In the genomic region with DNA sequence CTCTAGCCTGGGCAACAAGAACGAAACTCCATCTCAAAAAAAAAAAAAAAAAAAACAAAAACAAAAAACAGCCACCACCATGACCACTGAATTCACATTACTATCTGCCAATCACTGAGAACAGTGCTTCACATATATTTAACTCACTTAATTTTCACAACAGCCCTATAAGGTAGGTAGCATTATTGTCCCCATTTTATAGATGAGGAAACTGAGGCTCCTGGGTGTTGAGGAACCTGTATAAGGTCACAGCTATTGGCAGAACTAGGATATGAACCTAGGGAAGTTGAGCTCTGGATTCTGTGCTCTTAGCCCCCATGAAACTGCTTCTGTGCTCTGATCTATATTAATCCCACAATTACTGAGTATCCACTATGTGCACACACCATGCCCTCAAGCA, we compare ENCODE assay signal across 16 cellular contexts.
DNase-seq lines count a peak whose midpoint lies in the region; ATAC-seq and TF ChIP-seq lines count a peak whose summit lies in the region.
"Had no signal": no experiment of that assay in that cellular context is flagged by ENCODE, and none has a peak within 500 bp of the region (broad histone marks: within the 10 kb centered on the region; RNA-seq: fewer than 3 reads in every experiment).

No MANE protein-coding gene starts in this region.

- peaks cover 28 to 32% of the 10 kb centered on the region in 2 donors for H3K4me1 ChIP-seq in thyroid gland

- H3K4me1 Mint-ChIP-seq in stimulated activated naive CD8-positive, alpha-beta T cell treated with anti-CD3 and anti-CD28 coated beads, Interleukin-15, amount 100 ng/mL, for 72 hours, result peaks cover 60% of the 10 kb centered on the region
- peaks cover 30 to 33% of the 10 kb centered on the region in 2 donors for H3K4me1 Mint-ChIP-seq in effector memory CD8-positive, alpha-beta T cell (ENCODE audit: low read depth in 2 of 2)

- no peak for DNase-seq in stimulated activated naive CD8-positive, alpha-beta T cell treated with anti-CD3 and anti-CD28 coated beads, Interleukin-15, amount 100 ng/mL, for 72 hours
- no peak for DNase-seq in stimulated activated naive CD8-positive, alpha-beta T cell treated with anti-CD3 and anti-CD28 coated beads, Interleukin-15, Interleukin-2, amounts not matched to agents 100 U/mL and 50 U/mL, for 24 hours
- DNase-seq in WERI-Rb-1 (no peak), thyroid gland (no peak), substantia nigra (lab: John Stamatoyannopoulos, UW) (no peak), NCI-H82 (lab: John Stamatoyannopoulos, UW) (no peak)
- no peak for DNase-seq in effector memory CD8-positive, alpha-beta T cell
- DNase-seq: C1 segment of cervical spinal cord; Caco-2; CD8-positive, alpha-beta T cell; DMS153; DND-41; GOT3; HFFc6 had no signal

- 89 to 100% methylated on average over 1 of the region's 1 CpG for WGBS in thyroid gland, 2 donors

- H3K36me3 ChIP-seq in WERI-Rb-1 (peaks cover 3% of the 10 kb centered on the region), thyroid gland (no peaks in the 10 kb centered on the region)
- H3K36me3 ChIP-seq: HAP-1 had no signal

- H3K4me3 ChIP-seq in WERI-Rb-1 (ENCODE audit: low read depth, low read length) (no peak overlapping the region), thyroid gland (replicated peaks in 1 of 3) (no peak overlapping the region)
- H3K4me3 ChIP-seq: HAP-1 had no signal

- no peaks in the 10 kb centered on the region for H3K27me3 ChIP-seq in WERI-Rb-1 (ENCODE audit: insufficient read depth, low read depth, severe bottlenecking)
- no peaks in the 10 kb centered on the region for H3K27me3 ChIP-seq in thyroid gland

- TF ChIP-seq POLR2A in thyroid gland (IDR thresholded peaks at IDR 0.05), result no peak

- H3K9me3 Mint-ChIP-seq in stimulated activated naive CD8-positive, alpha-beta T cell treated with anti-CD3 and anti-CD28 coated beads, Interleukin-15, amount 100 ng/mL, for 72 hours, result no peaks in the 10 kb centered on the region
- H3K9me3 Mint-ChIP-seq in effector memory CD8-positive, alpha-beta T cell, result no peaks in the 10 kb centered on the region
- H3K9me3 Mint-ChIP-seq: CD8-positive, alpha-beta T cell; HFFc6 had no signal

- H3K27me3 Mint-ChIP-seq in stimulated activated naive CD8-positive, alpha-beta T cell treated with anti-CD3 and anti-CD28 coated beads, Interleukin-15, amount 100 ng/mL, for 72 hours, result no peaks in the 10 kb centered on the region
- H3K27me3 Mint-ChIP-seq in effector memory CD8-positive, alpha-beta T cell, result no peaks in the 10 kb centered on the region

- H3K27ac Mint-ChIP-seq in stimulated activated naive CD8-positive, alpha-beta T cell treated with anti-CD3 and anti-CD28 coated beads, Interleukin-15, amount 100 ng/mL, for 72 hours, result peak overlapping the region; percentile 20 to 74
- peak overlapping the region in 1 of 2 donors; percentile 49 for H3K27ac Mint-ChIP-seq in effector memory CD8-positive, alpha-beta T cell
- H3K27ac Mint-ChIP-seq: CD8-positive, alpha-beta T cell; HFFc6 had no signal

- no peak for ATAC-seq in stimulated activated naive CD8-positive, alpha-beta T cell treated with anti-CD3 and anti-CD28 coated beads, Interleukin-15, amount 100 ng/mL, for 72 hours
- ATAC-seq in stimulated activated naive CD8-positive, alpha-beta T cell treated with anti-CD3 and anti-CD28 coated beads, Interleukin-15, Interleukin-2, amounts not matched to agents 100 U/mL and 50 U/mL, for 24 hours, result no peak
- ATAC-seq in effector memory CD8-positive, alpha-beta T cell (replicated peaks), result no peak
- no peak for ATAC-seq in HG03025 (IDR thresholded peaks at IDR 0.05; ENCODE audit: low FRiP score, unreplicated experiment)
- ATAC-seq: CD8-positive, alpha-beta T cell had no signal

- peaks cover 8% of the 10 kb centered on the region for H3K36me3 Mint-ChIP-seq in effector memory CD8-positive, alpha-beta T cell (ENCODE audit: insufficient read depth)

- H3K9me3 ChIP-seq in WERI-Rb-1 (ENCODE audit: severe bottlenecking) (no peaks in the 10 kb centered on the region), thyroid gland (no peaks in the 10 kb centered on the region)
- H3K9me3 ChIP-seq: Caco-2, HAP-1 had no signal

- TF ChIP-seq CTCF in WERI-Rb-1 (IDR thresholded peaks at IDR 0.05; ENCODE audit: low read depth, low read length) (no peak), thyroid gland (IDR thresholded peaks at IDR 0.05) (no peak)

- H3K27ac ChIP-seq in WERI-Rb-1, result peak overlapping the region; percentile 86
- H3K27ac ChIP-seq in thyroid gland, result peak overlapping the region; percentile 40 to 78 (median 42)
- H3K27ac ChIP-seq in substantia nigra (ENCODE audit: low read depth, low read length, poor library complexity, severe bottlenecking), result no peak overlapping the region

- intact Hi-C loops in thyroid gland (cut with DNase I), result no loop called here

- no peak overlapping the region for H3K4me3 Mint-ChIP-seq in stimulated activated naive CD8-positive, alpha-beta T cell treated with anti-CD3 and anti-CD28 coated beads, Interleukin-15, amount 100 ng/mL, for 72 hours
- H3K4me3 Mint-ChIP-seq in effector memory CD8-positive, alpha-beta T cell, result peak overlapping the region; percentile 28 to 47
- H3K4me3 Mint-ChIP-seq: CD8-positive, alpha-beta T cell; HFFc6 had no signal

Comparison
In these comparisons a context has a peak if more than half of its experiments do, and no peak if none do; other contexts are left out.
1. H3K4me3 Mint-ChIP-seq: peak in effector memory CD8-positive, alpha-beta T cell (2 of 2); none in stimulated activated naive CD8-positive, alpha-beta T cell treated with anti-CD3 and anti-CD28 coated beads, Interleukin-15, amount 100 ng/mL, for 72 hours (0 of 2).